ENCODE assay signal across 8 cellular contexts in genomic region chr12:55925870-55926737, GRCh38. TPM values are rescaled to one million over a fixed set of nuclear protein-coding genes. Genes with fewer than 3 reads are reported as not detected.
A peak's percentile ranks its signal among the peaks of the same experiment; 100 is the strongest.
DNase-seq lines count a peak whose midpoint lies in the region; ATAC-seq and TF ChIP-seq lines count a peak whose summit lies in the region.

No MANE protein-coding gene starts in this region.

- peak overlapping the region; percentile 97 for H3K27ac ChIP-seq in hepatocyte

- DNase-seq in stimulated activated naive CD8-positive, alpha-beta T cell treated with anti-CD3 and anti-CD28 coated beads, Interleukin-15, Interleukin-2, amounts not matched to agents 100 U/mL and 50 U/mL, for 24 hours, result no peak
- DNase-seq in activated CD8-positive, alpha-beta T cell treated with anti-CD3 and anti-CD28 coated beads for 36 hours, result peak; percentile 24
- no peak for DNase-seq in hepatocyte (ENCODE audit: low spot score)
- no peak for DNase-seq in stimulated activated naive B cell treated with anti-CD40 and anti-IgM and Interleukin-4, amounts not matched to agents 10 μg/mL and 1 μg/mL and 100 μg/mL, for 72 hours
- DNase-seq in LoVo (ENCODE audit: low spot score), result no peak
- no peak for DNase-seq in kidney glomerular epithelial cell (lab: John Stamatoyannopoulos, UW)

- H3K27ac Mint-ChIP-seq in stimulated activated naive CD8-positive, alpha-beta T cell treated with anti-CD3 and anti-CD28 coated beads, Interleukin-15, Interleukin-2, amounts not matched to agents 100 ng/mL and 50 ng/mL, for 24 hours, result peak overlapping the region; percentile 85
- H3K27ac Mint-ChIP-seq in activated CD8-positive, alpha-beta T cell treated with anti-CD3 and anti-CD28 coated beads for 36 hours, result peak overlapping the region; percentile 99
- H3K27ac Mint-ChIP-seq in stimulated activated naive B cell treated with anti-CD40 and anti-IgM and Interleukin-4, amounts not matched to agents 10 μg/mL and 1 μg/mL and 100 μg/mL, for 72 hours, result peak overlapping the region; percentile 99

- intact Hi-C loops in activated CD8-positive, alpha-beta T cell treated with anti-CD3 and anti-CD28 coated beads for 36 hours (cut with micrococcal nuclease), result loop anchor here (2.0 to 5.0 kb wide), 2 partner anchors 97 to 189 kb away; partner anchors contain the start of gene DNAJC14

- CTCF ChIA-PET in activated CD8-positive, alpha-beta T cell treated with anti-CD3 and anti-CD28 coated beads for 36 hours (lab: Charles Lee), result interaction anchor here (0.7 to 4.9 kb wide), 21 partner anchors 9 to 203 kb away, joined by 3 to 36 read pairs (median 3); partner anchors contain the start of genes DNAJC14, IKZF4, ORMDL2 and RAB5B

- WGBS in hepatocyte (ENCODE audit: low lambda C conversion rate, missing lambda C conversion rate), result 17% methylated on average over 10 of the region's 10 CpGs

- H2AFZ ChIP-seq in hepatocyte, result peak overlapping the region; percentile 1

- H3K4me3 Mint-ChIP-seq in stimulated activated naive CD8-positive, alpha-beta T cell treated with anti-CD3 and anti-CD28 coated beads, Interleukin-15, Interleukin-2, amounts not matched to agents 100 ng/mL and 50 ng/mL, for 24 hours, result peak overlapping the region; percentile 95
- H3K4me3 Mint-ChIP-seq in activated CD8-positive, alpha-beta T cell treated with anti-CD3 and anti-CD28 coated beads for 36 hours, result peak overlapping the region; percentile 99
- H3K4me3 Mint-ChIP-seq in stimulated activated naive B cell treated with anti-CD40 and anti-IgM and Interleukin-4, amounts not matched to agents 10 μg/mL and 1 μg/mL and 100 μg/mL, for 72 hours, result peak overlapping the region; percentile 90 to 98

- peaks cover 25% of the 10 kb centered on the region for H3K4me1 ChIP-seq in hepatocyte (ENCODE audit: insufficient read depth)

- H3K4me2 ChIP-seq in hepatocyte, result peak overlapping the region; percentile 85

- no peak for ATAC-seq in stimulated activated naive CD8-positive, alpha-beta T cell treated with anti-CD3 and anti-CD28 coated beads, Interleukin-15, Interleukin-2, amounts not matched to agents 100 U/mL and 50 U/mL, for 24 hours
- ATAC-seq in activated CD8-positive, alpha-beta T cell treated with anti-CD3 and anti-CD28 coated beads for 36 hours, result no peak
- ATAC-seq in stimulated activated naive B cell treated with anti-CD40 and anti-IgM and Interleukin-4, amounts not matched to agents 10 μg/mL and 1 μg/mL and 100 μg/mL, for 72 hours (replicated peaks), result peak in 1 of 2 donors; percentile 0
- ATAC-seq in GM21723 (IDR thresholded peaks at IDR 0.05; ENCODE audit: unreplicated experiment), result no peak

- peaks cover 28% of the 10 kb centered on the region for H3K36me3 Mint-ChIP-seq in stimulated activated naive CD8-positive, alpha-beta T cell treated with anti-CD3 and anti-CD28 coated beads, Interleukin-15, Interleukin-2, amounts not matched to agents 100 ng/mL and 50 ng/mL, for 24 hours (ENCODE audit: low read depth)
- H3K36me3 Mint-ChIP-seq in activated CD8-positive, alpha-beta T cell treated with anti-CD3 and anti-CD28 coated beads for 36 hours (ENCODE audit: low read depth), result peaks cover 27% of the 10 kb centered on the region
- H3K36me3 Mint-ChIP-seq in stimulated activated naive B cell treated with anti-CD40 and anti-IgM and Interleukin-4, amounts not matched to agents 10 μg/mL and 1 μg/mL and 100 μg/mL, for 72 hours, result peaks cover 25 to 36% of the 10 kb centered on the region in 2 donors

- H3K79me2 ChIP-seq in hepatocyte, result peaks cover 66% of the 10 kb centered on the region

- POLR2A ChIA-PET in activated CD8-positive, alpha-beta T cell treated with anti-CD3 and anti-CD28 coated beads for 36 hours (lab: Charles Lee), result interaction anchor here (0.6 to 7.9 kb wide), 17 partner anchors 9 to 191 kb away, joined by 3 to 60 read pairs (median 4); partner anchors contain the start of genes DNAJC14, ORMDL2, PA2G4 and SARNP

- no peaks in the 10 kb centered on the region for H4K20me1 ChIP-seq in hepatocyte (ENCODE audit: insufficient read depth, poor library complexity, severe bottlenecking)

- TF ChIP-seq CTCF in activated CD8-positive, alpha-beta T cell treated with anti-CD3 and anti-CD28 coated beads for 36 hours (IDR thresholded peaks at IDR 0.05), result no peak
- no peak for TF ChIP-seq CTCF in hepatocyte (IDR thresholded peaks at IDR 0.05; ENCODE audit: poor library complexity)

- no peaks in the 10 kb centered on the region for H3K36me3 ChIP-seq in hepatocyte (replicated peaks; ENCODE audit: insufficient read depth, low read depth)

- H3K4me1 Mint-ChIP-seq in stimulated activated naive CD8-positive, alpha-beta T cell treated with anti-CD3 and anti-CD28 coated beads, Interleukin-15, Interleukin-2, amounts not matched to agents 100 ng/mL and 50 ng/mL, for 24 hours (ENCODE audit: low read depth), result peaks cover 77% of the 10 kb centered on the region
- peaks cover 49% of the 10 kb centered on the region for H3K4me1 Mint-ChIP-seq in activated CD8-positive, alpha-beta T cell treated with anti-CD3 and anti-CD28 coated beads for 36 hours (ENCODE audit: low read depth)
- H3K4me1 Mint-ChIP-seq in stimulated activated naive B cell treated with anti-CD40 and anti-IgM and Interleukin-4, amounts not matched to agents 10 μg/mL and 1 μg/mL and 100 μg/mL, for 72 hours, result peaks cover 40 to 57% of the 10 kb centered on the region in 2 donors

- H3K27me3 ChIP-seq in hepatocyte, result no peaks in the 10 kb centered on the region

- H3K27me3 Mint-ChIP-seq in stimulated activated naive CD8-positive, alpha-beta T cell treated with anti-CD3 and anti-CD28 coated beads, Interleukin-15, Interleukin-2, amounts not matched to agents 100 ng/mL and 50 ng/mL, for 24 hours, result no peaks in the 10 kb centered on the region
- no peaks in the 10 kb centered on the region for H3K27me3 Mint-ChIP-seq in activated CD8-positive, alpha-beta T cell treated with anti-CD3 and anti-CD28 coated beads for 36 hours
- H3K27me3 Mint-ChIP-seq in stimulated activated naive B cell treated with anti-CD40 and anti-IgM and Interleukin-4, amounts not matched to agents 10 μg/mL and 1 μg/mL and 100 μg/mL, for 72 hours, result no peaks in the 10 kb centered on the region

- H3K4me3 ChIP-seq in hepatocyte, result peak overlapping the region; percentile 43

- no peaks in the 10 kb centered on the region for H3K9me3 Mint-ChIP-seq in stimulated activated naive CD8-positive, alpha-beta T cell treated with anti-CD3 and anti-CD28 coated beads, Interleukin-15, Interleukin-2, amounts not matched to agents 100 ng/mL and 50 ng/mL, for 24 hours
- no peaks in the 10 kb centered on the region for H3K9me3 Mint-ChIP-seq in activated CD8-positive, alpha-beta T cell treated with anti-CD3 and anti-CD28 coated beads for 36 hours
- H3K9me3 Mint-ChIP-seq in stimulated activated naive B cell treated with anti-CD40 and anti-IgM and Interleukin-4, amounts not matched to agents 10 μg/mL and 1 μg/mL and 100 μg/mL, for 72 hours, result no peaks in the 10 kb centered on the region

- no peaks in the 10 kb centered on the region for H3K9me2 ChIP-seq in hepatocyte (replicated peaks; ENCODE audit: insufficient read depth)

- H3K9me3 ChIP-seq in hepatocyte (ENCODE audit: low read depth), result no peaks in the 10 kb centered on the region

RNA-seq across cellular contexts. Expression of gene PYM1, which starts 1.6 kb away (rescaled TPM):
- 10 to 100 TPM; 22.1 to 22.9 TPM for total RNA-seq in activated CD8-positive, alpha-beta T cell treated with anti-CD3 and anti-CD28 coated beads for 36 hours
- 33.7 and 44.5 TPM in 2 replicates for total RNA-seq in hepatocyte
- polyA plus RNA-seq in hepatocyte, result 39.9 and 51.1 TPM in 2 replicates

RNA-seq across cellular contexts. Expression of gene DGKA, which starts 4.9 kb away (rescaled TPM):
- 100 to 1,000 TPM; 350 to 353 TPM for total RNA-seq in activated CD8-positive, alpha-beta T cell treated with anti-CD3 and anti-CD28 coated beads for 36 hours
- 25.3 and 27.0 TPM in 2 replicates for total RNA-seq in hepatocyte
- 25.4 and 25.9 TPM in 2 replicates for polyA plus RNA-seq in hepatocyte

RNA-seq across cellular contexts. Expression of gene PMEL, which starts 39.7 kb away (rescaled TPM):
- total RNA-seq in activated CD8-positive, alpha-beta T cell treated with anti-CD3 and anti-CD28 coated beads for 36 hours, result 1 to 10 TPM in 1 of 2 experiments, under 1 TPM in 1; 0.65 to 1.2 TPM
- 8.6 and 15.3 TPM in 2 replicates for total RNA-seq in hepatocyte
- 27.9 and 34.2 TPM in 2 replicates for polyA plus RNA-seq in hepatocyte

RNA-seq across cellular contexts. Expression of gene CDK2, which starts 40.5 kb away (rescaled TPM):
- 10 to 100 TPM; 86.7 to 90.1 TPM for total RNA-seq in activated CD8-positive, alpha-beta T cell treated with anti-CD3 and anti-CD28 coated beads for 36 hours
- total RNA-seq in hepatocyte, result 26.6 and 31.1 TPM in 2 replicates
- 23.9 and 25.8 TPM in 2 replicates for polyA plus RNA-seq in hepatocyte

RNA-seq across cellular contexts. Expression of gene RAB5B, which starts 47.8 kb away (rescaled TPM):
- 10 to 100 TPM; 26.0 to 32.4 TPM for total RNA-seq in activated CD8-positive, alpha-beta T cell treated with anti-CD3 and anti-CD28 coated beads for 36 hours
- total RNA-seq in hepatocyte, result 79.1 and 93.4 TPM in 2 replicates
- polyA plus RNA-seq in hepatocyte, result 101 and 103 TPM in 2 replicates

Comparison
In these comparisons a context has a peak if more than half of its experiments do, and no peak if none do; other contexts are left out.
1. RNA of gene DGKA, which starts 4.9 kb away (total RNA-seq): 350 to 353 TPM in activated CD8-positive, alpha-beta T cell treated with anti-CD3 and anti-CD28 coated beads for 36 hours; 25.3 to 27.0 TPM in hepatocyte; every median in the first group is over 10 times any median in the second.
2. Peak in every context shown above with its lines, with median percentiles within 50 percentile points of each other: H3K27ac Mint-ChIP-seq and H3K4me3 Mint-ChIP-seq.